17 cellular contexts compared by ENCODE assay signal in the genomic region with DNA sequence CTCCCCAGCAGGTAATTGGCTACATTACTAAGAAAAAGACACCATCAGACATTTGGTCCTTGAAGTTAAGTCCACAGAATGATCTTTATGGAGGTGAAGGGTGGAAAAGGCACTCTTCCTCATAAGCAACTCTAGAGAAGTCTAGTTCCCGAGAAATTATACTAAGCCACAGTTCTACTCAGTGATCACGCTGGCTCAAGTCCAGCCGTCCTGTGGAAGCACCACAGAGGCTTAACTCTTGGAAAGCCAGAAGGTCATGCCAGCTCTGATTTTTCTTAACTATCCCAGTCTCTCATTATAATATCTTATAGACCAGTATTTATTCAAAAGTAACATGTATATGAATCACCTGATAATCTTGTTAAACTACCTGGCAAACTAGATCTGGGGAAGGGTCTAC.
A peak's percentile ranks its signal among the peaks of the same experiment; 100 is the strongest.
DNase-seq lines count a peak whose midpoint lies in the region; FAIRE-seq lines count a peak whose summit lies in the region.
"Had no signal": no experiment of that assay in that cellular context is flagged by ENCODE, and none has a peak within 500 bp of the region (broad histone marks: within the 10 kb centered on the region; RNA-seq: fewer than 3 reads in every experiment).

No MANE protein-coding gene starts in this region.

- H3K9me3 Mint-ChIP-seq in immature natural killer cell, result peaks cover 0 to 10% (median 1%) of the 10 kb centered on the region in 6 donors
- H3K9me3 Mint-ChIP-seq: CD8-positive, alpha-beta T cell; HFFc6 had no signal

- no peaks in the 10 kb centered on the region for H3K4me1 Mint-ChIP-seq in immature natural killer cell
- H3K4me1 Mint-ChIP-seq: B cell; CD4-positive, CD25-positive, alpha-beta regulatory T cell had no signal

- peaks cover 0 to 9% (median 0%) of the 10 kb centered on the region in 3 donors for H3K27me3 Mint-ChIP-seq in immature natural killer cell (ENCODE audit: low read depth in 3 of 3)

- DNase-seq in RCC 7860 (ENCODE audit: low spot score) (no peak), glomerular visceral epithelial cell (ENCODE audit: extremely low spot score) (peak; percentile 39), renal cortical epithelial cell (ENCODE audit: low read depth) (peak; percentile 23), immature natural killer cell (no peak), kidney tubule cell (ENCODE audit: low spot score) (no peak), cerebellum (ENCODE audit: low spot score) (no peak)
- DNase-seq: Caco-2; CD4-positive, CD25-positive, alpha-beta regulatory T cell; CD8-positive, alpha-beta T cell; DMS153; DND-41; GOT3; HFFc6 had no signal

- no peaks in the 10 kb centered on the region for H3K36me3 Mint-ChIP-seq in immature natural killer cell
- H3K36me3 Mint-ChIP-seq: CD4-positive, CD25-positive, alpha-beta regulatory T cell; CD8-positive, alpha-beta T cell had no signal

- H3K4me3 Mint-ChIP-seq in immature natural killer cell, result no peak overlapping the region
- H3K4me3 Mint-ChIP-seq: B cell; CD4-positive, CD25-positive, alpha-beta regulatory T cell; CD8-positive, alpha-beta T cell; HFFc6 had no signal

- peak; percentile 16 for FAIRE-seq in RCC 7860 (lab: Jason Lieb, UNC)
- FAIRE-seq: G401.6, GM12892, H54 had no signal

- H3K27ac Mint-ChIP-seq in immature natural killer cell, result no peak overlapping the region
- H3K27ac Mint-ChIP-seq: B cell; CD4-positive, CD25-positive, alpha-beta regulatory T cell; CD8-positive, alpha-beta T cell; HFFc6 had no signal

Comparison
In these comparisons a context has a peak if more than half of its experiments do, and no peak if none do; other contexts are left out.
1. DNase-seq: peak in glomerular visceral epithelial cell (single experiment) and renal cortical epithelial cell (single experiment); none in RCC 7860 (single experiment), immature natural killer cell (0 of 3), kidney tubule cell (single experiment) and cerebellum (single experiment).